30 cellular contexts compared by ENCODE assay signal in genomic region chr1:103087261-103087660, GRCh38. TPM values are rescaled to one million over a fixed set of nuclear protein-coding genes. Genes with fewer than 3 reads are reported as not detected.
"Had no signal": no experiment of that assay in that cellular context is flagged by ENCODE, and none has a peak within 500 bp of the region (broad histone marks: within the 10 kb centered on the region; RNA-seq: fewer than 3 reads in every experiment).

No MANE protein-coding gene starts in this region.

- H3K4me2 ChIP-seq: hepatocyte, smooth muscle cell had no signal

- DNase-seq: effector CD8-positive, alpha-beta T cell; foreskin keratinocyte; heart left ventricle; kidney; mucosa of descending colon; naive B cell; right lobe of liver; stimulated activated CD4-positive, alpha-beta T cell treated with anti-CD3 and anti-CD28 coated beads, Interleukin-12 subunit alpha, Interleukin-12 subunit beta, amount 100 ng/mL, for 4 hours; stimulated activated CD4-positive, alpha-beta T cell treated with anti-CD3 and anti-CD28 coated beads, Interleukin-1b, Interleukin-23, amount 100 ng/mL, for 48 hours; stimulated activated CD4-positive, alpha-beta T cell treated with anti-CD3 and anti-CD28 coated beads, Interleukin-4, amount 100 ng/mL, for 1 hour; stimulated activated CD8-positive, alpha-beta memory T cell treated with anti-CD3 and anti-CD28 coated beads, Interleukin-4, amount 100 ng/mL, for 48 hours; stimulated activated naive CD4-positive, alpha-beta T cell; stimulated activated naive CD8-positive, alpha-beta T cell treated with anti-CD3 and anti-CD28 coated beads, Interleukin-15, amount 100 ng/mL, for 72 hours; transverse colon had no signal

- H3K4me3 ChIP-seq: esophagus muscularis mucosa, gastroesophageal sphincter, heart left ventricle, hepatocyte, lung, mucosa of descending colon, right lobe of liver, smooth muscle cell, suprapubic skin, transverse colon, vagina had no signal

- H3K4me1 Mint-ChIP-seq: memory B cell; naive B cell; neural crest cell; stimulated activated naive CD8-positive, alpha-beta T cell treated with anti-CD3 and anti-CD28 coated beads, Interleukin-15, amount 100 ng/mL, for 72 hours had no signal

- H3K36me3 ChIP-seq: esophagus muscularis mucosa, gastroesophageal sphincter, heart left ventricle, neutrophil, right lobe of liver, suprapubic skin, transverse colon, vagina had no signal

- H3K27ac Mint-ChIP-seq: memory B cell; mesothelial cell of epicardium; naive B cell; natural killer cell treated with Interleukin-12 subunit alpha and Interleukin-12 subunit beta and Interleukin-15 and Interleukin-18, amount 100 ng/mL, for 72 hours; progenitor cell of endocrine pancreas; stimulated activated naive CD8-positive, alpha-beta T cell treated with anti-CD3 and anti-CD28 coated beads, Interleukin-15, amount 100 ng/mL, for 72 hours had no signal

- H3K9ac ChIP-seq: parathyroid adenoma had no signal

- H3K36me3 Mint-ChIP-seq: memory B cell; naive B cell; natural killer cell treated with Interleukin-12 subunit alpha and Interleukin-12 subunit beta and Interleukin-15 and Interleukin-18, amount 100 ng/mL, for 72 hours had no signal

- H3K9me3 ChIP-seq: esophagus muscularis mucosa, gastroesophageal sphincter, heart left ventricle, mucosa of descending colon, neutrophil, right lobe of liver, suprapubic skin, transverse colon, vagina had no signal

- H2AFZ ChIP-seq: hepatocyte, parathyroid adenoma had no signal

- H3K4me1 ChIP-seq: esophagus muscularis mucosa, foreskin keratinocyte, gastroesophageal sphincter, heart left ventricle, parathyroid adenoma, right lobe of liver, suprapubic skin, transverse colon, vagina had no signal

- H3K27ac ChIP-seq: esophagus muscularis mucosa, foreskin keratinocyte, gastroesophageal sphincter, heart left ventricle, hepatocyte, neutrophil, parathyroid adenoma, right lobe of liver, suprapubic skin, transverse colon, vagina had no signal

- FAIRE-seq: endothelial cell of umbilical vein, kidney had no signal

- H3K27me3 Mint-ChIP-seq: naive B cell; natural killer cell treated with Interleukin-12 subunit alpha and Interleukin-12 subunit beta and Interleukin-15 and Interleukin-18, amount 100 ng/mL, for 72 hours; progenitor cell of endocrine pancreas; stimulated activated naive CD8-positive, alpha-beta T cell treated with anti-CD3 and anti-CD28 coated beads, Interleukin-15, amount 100 ng/mL, for 72 hours had no signal

- H3K79me2 ChIP-seq: parathyroid adenoma had no signal

- H3K4me3 Mint-ChIP-seq: memory B cell; mesothelial cell of epicardium; naive B cell; natural killer cell treated with Interleukin-12 subunit alpha and Interleukin-12 subunit beta and Interleukin-15 and Interleukin-18, amount 100 ng/mL, for 72 hours; neural crest cell; stimulated activated naive CD8-positive, alpha-beta T cell treated with anti-CD3 and anti-CD28 coated beads, Interleukin-15, amount 100 ng/mL, for 72 hours had no signal

- H3K27me3 ChIP-seq: esophagus muscularis mucosa, foreskin keratinocyte, gastroesophageal sphincter, heart left ventricle, hepatocyte, neutrophil, right lobe of liver, suprapubic skin, transverse colon, vagina had no signal

- H3K9me3 Mint-ChIP-seq: mesothelial cell of epicardium, neural crest cell had no signal

RNA-seq across cellular contexts. Expression of gene COL11A1, which starts 21.1 kb away (rescaled TPM):
- total RNA-seq: endothelial cell of umbilical vein; natural killer cell treated with Interleukin-12 subunit alpha and Interleukin-12 subunit beta and Interleukin-15 and Interleukin-18, amount 100 ng/mL, for 72 hours; ureter; vagina had no signal
- polyA plus RNA-seq: endothelial cell of umbilical vein, heart left ventricle had no signal
